28 cellular contexts compared by ENCODE assay signal in the genomic region with DNA sequence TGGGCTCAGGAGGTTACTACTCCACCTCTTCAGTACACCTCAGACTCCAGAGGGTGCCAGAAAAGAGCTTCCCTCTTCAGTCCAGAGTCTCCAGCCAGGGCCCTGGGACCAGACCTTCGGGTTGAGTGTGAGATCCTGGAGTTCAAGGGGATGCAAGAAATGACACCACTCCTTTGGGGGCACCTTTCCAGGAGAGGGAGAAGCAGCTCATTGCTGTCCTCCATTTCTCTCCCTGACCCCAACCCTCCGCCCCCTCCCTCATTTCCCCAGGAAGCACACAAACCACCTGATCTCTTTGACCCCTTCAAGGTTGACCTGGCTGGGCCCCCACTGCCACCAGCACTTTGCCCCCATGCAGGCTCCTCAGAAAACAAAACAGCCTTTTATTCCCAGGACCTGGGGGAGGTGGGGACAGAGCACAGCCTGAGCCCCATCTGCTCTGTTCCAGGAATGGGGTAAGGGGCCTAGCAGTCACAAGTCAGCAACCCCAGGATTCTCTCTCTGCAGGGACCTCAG. TPM values are rescaled to one million over a fixed set of nuclear protein-coding genes. Genes with fewer than 3 reads are reported as not detected.
DNase-seq lines count a peak whose midpoint lies in the region; ATAC-seq and TF ChIP-seq lines count a peak whose summit lies in the region.
"Had no signal": no experiment of that assay in that cellular context is flagged by ENCODE, and none has a peak within 500 bp of the region (broad histone marks: within the 10 kb centered on the region; RNA-seq: fewer than 3 reads in every experiment).

No MANE protein-coding gene starts in this region.

- H3K4me3 ChIP-seq in spleen, result no peak overlapping the region
- no peak overlapping the region for H3K4me3 ChIP-seq in vagina
- H3K4me3 ChIP-seq: BLaER1 treated with 17β-estradiol and CSF1 and Interleukin-3, amounts not matched to agents 10 nM and 100 nM had no signal

- CTCF ChIA-PET in activated CD8-positive, alpha-beta memory T cell treated with anti-CD3 and anti-CD28 coated beads, Interleukin-2, amount 10 ng/mL, durations not matched to agents 7 days and 5 days (lab: Charles Lee), result no interaction called here

- H3K9me3 ChIP-seq in spleen (no peaks in the 10 kb centered on the region), vagina (no peaks in the 10 kb centered on the region)
- H3K9me3 ChIP-seq: BLaER1 treated with 17β-estradiol and CSF1 and Interleukin-3, amounts not matched to agents 10 nM and 100 nM; Caco-2 had no signal

- 61 to 77% (median 71%) methylated on average over 2 of the region's 2 CpGs for WGBS in spleen, 5 donors

- peak; percentile 11 for DNase-seq in activated T-cell treated with anti-CD3 and anti-CD28 coated beads, Interleukin-2, amount 50 U/mL, for 24 hours
- no peak for DNase-seq in activated T-cell treated with anti-CD3 and anti-CD28 coated beads, Interleukin-2, amount 50 U/mL, for 4 hours
- DNase-seq in islet precursor cell (peak; percentile 40), spleen (peak; percentile 33), vagina (ENCODE audit: extremely low spot score in 2 of 2) (peak; percentile 70 to 77), midbrain (lab: John Stamatoyannopoulos, UW) (no peak)
- no peak for DNase-seq in activated CD8-positive, alpha-beta memory T cell treated with anti-CD3 and anti-CD28 coated beads, Interleukin-2, amount 10 ng/mL, durations not matched to agents 7 days and 5 days
- DNase-seq: ACHN; Caco-2; CD4-positive, alpha-beta memory T cell; DMS153; GOT3; IMR-90; NCI-H1092 treated with DMSO at 0.1 percent for 48 hours; NCI-H1436 treated with DMSO at 0.1 percent for 48 hours; NCI-H2029; NCI-H2227 treated with DMSO at 0.1 percent for 48 hours; NCI-H524; NCI-H774; NK-92 treated with Interleukin-12 subunit alpha and Interleukin-12 subunit beta, amount 100 ng/mL, for 24 hours; SIG-M5 had no signal

- no peak overlapping the region for H3K4me3 Mint-ChIP-seq in activated T-cell treated with anti-CD3 and anti-CD28 coated beads, Interleukin-2, amount 50 U/mL, for 24 hours
- H3K4me3 Mint-ChIP-seq in activated T-cell treated with anti-CD3 and anti-CD28 coated beads, Interleukin-2, amount 50 U/mL, for 4 hours, result no peak overlapping the region
- no peak overlapping the region for H3K4me3 Mint-ChIP-seq in activated CD8-positive, alpha-beta memory T cell treated with anti-CD3 and anti-CD28 coated beads, Interleukin-2, amount 10 ng/mL, durations not matched to agents 7 days and 5 days
- H3K4me3 Mint-ChIP-seq: CD4-positive, alpha-beta memory T cell had no signal

- TF ChIP-seq CTCF in spleen (IDR thresholded peaks at IDR 0.05 in 8 of 11, conservative IDR thresholded peaks at IDR 0.05 in 3 of 11) (no peak), vagina (IDR thresholded peaks at IDR 0.05) (no peak)

- ATAC-seq in activated T-cell treated with anti-CD3 and anti-CD28 coated beads, Interleukin-2, amount 50 U/mL, for 4 hours, result no peak
- no peak for ATAC-seq in HG02981 (IDR thresholded peaks at IDR 0.05; ENCODE audit: unreplicated experiment)
- ATAC-seq in activated CD8-positive, alpha-beta memory T cell treated with anti-CD3 and anti-CD28 coated beads, Interleukin-2, amount 10 ng/mL, durations not matched to agents 7 days and 5 days, result no peak
- ATAC-seq: HCT116 had no signal

- TF ChIP-seq POLR2A in spleen (IDR thresholded peaks at IDR 0.05) (no peak), vagina (IDR thresholded peaks at IDR 0.05) (no peak)

- no peaks in the 10 kb centered on the region for H3K36me3 Mint-ChIP-seq in activated T-cell treated with anti-CD3 and anti-CD28 coated beads, Interleukin-2, amount 50 U/mL, for 24 hours (ENCODE audit: low read depth)
- H3K36me3 Mint-ChIP-seq in activated T-cell treated with anti-CD3 and anti-CD28 coated beads, Interleukin-2, amount 50 U/mL, for 4 hours (ENCODE audit: insufficient read depth), result no peaks in the 10 kb centered on the region
- H3K36me3 Mint-ChIP-seq in activated CD8-positive, alpha-beta memory T cell treated with anti-CD3 and anti-CD28 coated beads, Interleukin-2, amount 10 ng/mL, durations not matched to agents 7 days and 5 days, result no peaks in the 10 kb centered on the region
- H3K36me3 Mint-ChIP-seq: CD4-positive, alpha-beta memory T cell had no signal

- no peaks in the 10 kb centered on the region for H3K27me3 Mint-ChIP-seq in activated T-cell treated with anti-CD3 and anti-CD28 coated beads, Interleukin-2, amount 50 U/mL, for 24 hours
- peaks cover 1% of the 10 kb centered on the region for H3K27me3 Mint-ChIP-seq in activated T-cell treated with anti-CD3 and anti-CD28 coated beads, Interleukin-2, amount 50 U/mL, for 4 hours (ENCODE audit: low read depth)
- no peaks in the 10 kb centered on the region for H3K27me3 Mint-ChIP-seq in activated CD8-positive, alpha-beta memory T cell treated with anti-CD3 and anti-CD28 coated beads, Interleukin-2, amount 10 ng/mL, durations not matched to agents 7 days and 5 days

- H3K27ac ChIP-seq in spleen (no peak overlapping the region), vagina (no peak overlapping the region)
- H3K27ac ChIP-seq: 22Rv1; BLaER1 treated with 17β-estradiol and CSF1 and Interleukin-3, amounts not matched to agents 10 nM and 100 nM; KMS-11; RWPE1 had no signal

- H3K4me1 ChIP-seq in spleen (peaks cover 0 to 8% (median 0%) of the 10 kb centered on the region in 6 donors), vagina (peaks cover 7% of the 10 kb centered on the region)

- H3K4me1 Mint-ChIP-seq in activated T-cell treated with anti-CD3 and anti-CD28 coated beads, Interleukin-2, amount 50 U/mL, for 24 hours (ENCODE audit: low read depth), result no peaks in the 10 kb centered on the region
- H3K4me1 Mint-ChIP-seq in activated T-cell treated with anti-CD3 and anti-CD28 coated beads, Interleukin-2, amount 50 U/mL, for 4 hours (ENCODE audit: low read depth), result no peaks in the 10 kb centered on the region
- H3K4me1 Mint-ChIP-seq in activated CD8-positive, alpha-beta memory T cell treated with anti-CD3 and anti-CD28 coated beads, Interleukin-2, amount 10 ng/mL, durations not matched to agents 7 days and 5 days, result no peaks in the 10 kb centered on the region
- H3K4me1 Mint-ChIP-seq: CD4-positive, alpha-beta memory T cell had no signal

- peaks cover 0 to 8% (median 0%) of the 10 kb centered on the region in 7 donors for H3K27me3 ChIP-seq in spleen (replicated peaks in 1 of 7)
- no peaks in the 10 kb centered on the region for H3K27me3 ChIP-seq in vagina
- H3K27me3 ChIP-seq: BLaER1 treated with 17β-estradiol and CSF1 and Interleukin-3, amounts not matched to agents 10 nM and 100 nM had no signal

- no peaks in the 10 kb centered on the region for H3K9me3 Mint-ChIP-seq in activated T-cell treated with anti-CD3 and anti-CD28 coated beads, Interleukin-2, amount 50 U/mL, for 24 hours
- H3K9me3 Mint-ChIP-seq in activated T-cell treated with anti-CD3 and anti-CD28 coated beads, Interleukin-2, amount 50 U/mL, for 4 hours, result no peaks in the 10 kb centered on the region
- H3K9me3 Mint-ChIP-seq in activated CD8-positive, alpha-beta memory T cell treated with anti-CD3 and anti-CD28 coated beads, Interleukin-2, amount 10 ng/mL, durations not matched to agents 7 days and 5 days (ENCODE audit: low read depth), result no peaks in the 10 kb centered on the region
- H3K9me3 Mint-ChIP-seq: CD4-positive, alpha-beta memory T cell had no signal

- intact Hi-C loops in spleen (cut with DNase I; ENCODE audit: low total_unique reads), result no loop called here
- intact Hi-C loops in vagina (cut with DNase I), result no loop called here

- H3K36me3 ChIP-seq in spleen (peaks cover 0 to 19% (median 2%) of the 10 kb centered on the region in 6 donors), vagina (no peaks in the 10 kb centered on the region)
- H3K36me3 ChIP-seq: BLaER1 treated with 17β-estradiol and CSF1 and Interleukin-3, amounts not matched to agents 10 nM and 100 nM had no signal

- no peak overlapping the region for H3K27ac Mint-ChIP-seq in activated T-cell treated with anti-CD3 and anti-CD28 coated beads, Interleukin-2, amount 50 U/mL, for 24 hours
- H3K27ac Mint-ChIP-seq in activated CD8-positive, alpha-beta memory T cell treated with anti-CD3 and anti-CD28 coated beads, Interleukin-2, amount 10 ng/mL, durations not matched to agents 7 days and 5 days, result no peak overlapping the region
- H3K27ac Mint-ChIP-seq: CD4-positive, alpha-beta memory T cell had no signal

RNA-seq across cellular contexts. Expression of gene CDH5, which starts 21.4 kb away (rescaled TPM):
- total RNA-seq in activated T-cell treated with anti-CD3 and anti-CD28 coated beads, Interleukin-2, amount 50 U/mL, for 4 hours, result under 1 TPM in 1 of 3 donors, not detected in 2; 0.13 TPM
- total RNA-seq in spleen (10 to 100 TPM; 33.2 to 62.7 (median 46.6) TPM), vagina (38.3 TPM)
- polyA plus RNA-seq in spleen, result 10 to 100 TPM in 1 of 3 donors, 1 to 10 TPM in 2; 6.7 to 12.6 (median 8.9) TPM
- not detected for total RNA-seq in activated CD8-positive, alpha-beta memory T cell treated with anti-CD3 and anti-CD28 coated beads, Interleukin-2, amount 10 ng/mL, durations not matched to agents 7 days and 5 days
- total RNA-seq: CD4-positive, alpha-beta memory T cell; G401; IMR-90 had no signal
- polyA plus RNA-seq: CD4-positive, alpha-beta memory T cell; IMR-90 had no signal

RNA-seq across cellular contexts. Expression of gene BEAN1, which starts 39.2 kb away (rescaled TPM):
- not detected for total RNA-seq in activated T-cell treated with anti-CD3 and anti-CD28 coated beads, Interleukin-2, amount 50 U/mL, for 4 hours
- total RNA-seq in spleen (under 1 TPM in 4 of 7 donors, not detected in 3; 0.21 to 0.68 (median 0.45) TPM), vagina (not detected)
- under 1 TPM; 0.30 to 0.42 (median 0.30) TPM for polyA plus RNA-seq in spleen
- not detected for total RNA-seq in activated CD8-positive, alpha-beta memory T cell treated with anti-CD3 and anti-CD28 coated beads, Interleukin-2, amount 10 ng/mL, durations not matched to agents 7 days and 5 days
- total RNA-seq: Caco-2; CD4-positive, alpha-beta memory T cell; G401; IMR-90 had no signal
- polyA plus RNA-seq: IMR-90 had no signal

Comparison
In these comparisons a context has a peak if more than half of its experiments do, and no peak if none do; other contexts are left out.
1. DNase-seq: peak in activated T-cell treated with anti-CD3 and anti-CD28 coated beads, Interleukin-2, amount 50 U/mL, for 24 hours (single experiment), islet precursor cell (single experiment), spleen (single experiment) and vagina (2 of 2); none in activated T-cell treated with anti-CD3 and anti-CD28 coated beads, Interleukin-2, amount 50 U/mL, for 4 hours (single experiment), midbrain (single experiment) and activated CD8-positive, alpha-beta memory T cell treated with anti-CD3 and anti-CD28 coated beads, Interleukin-2, amount 10 ng/mL, durations not matched to agents 7 days and 5 days (single experiment).
2. RNA of gene CDH5, which starts 21.4 kb away (total RNA-seq): 33.2 to 62.7 TPM in spleen and 38.3 TPM in vagina (single experiment); 0.13 TPM in activated T-cell treated with anti-CD3 and anti-CD28 coated beads, Interleukin-2, amount 50 U/mL, for 4 hours and not detected in activated CD8-positive, alpha-beta memory T cell treated with anti-CD3 and anti-CD28 coated beads, Interleukin-2, amount 10 ng/mL, durations not matched to agents 7 days and 5 days; every median in the first group is over 10 times any median in the second.